ENCODE assay signal across 23 cellular contexts in genomic region chrX:114038358-114038757, GRCh38.
DNase-seq lines count a peak whose midpoint lies in the region; ATAC-seq, FAIRE-seq and TF ChIP-seq lines count a peak whose summit lies in the region.
"Had no signal": no experiment of that assay in that cellular context is flagged by ENCODE, and none has a peak within 500 bp of the region (broad histone marks: within the 10 kb centered on the region; RNA-seq: fewer than 3 reads in every experiment).

No MANE protein-coding gene starts in this region.

- DNase-seq in H7 (peak; percentile 24), OCI-M1 (lab: John Stamatoyannopoulos, UW) (peak; percentile 39), iPS DF 4.7 (ENCODE audit: extremely low read depth, low spot score) (peak; percentile 71), neural progenitor cell (ENCODE audit: low spot score) (no peak), HT-29 (ENCODE audit: low spot score) (no peak), frontal cortex (ENCODE audit: low spot score in 2 of 2) (no peak)
- DNase-seq: Calu3; CD8-positive, alpha-beta memory T cell; DMS153; GDM1; HCEC 1CT; MG63; NCI-H1417; NCI-H187; NCI-H2227 treated with DMSO at 0.1 percent for 48 hours; NCI-H510A; NK-92 treated with Interleukin-12 subunit alpha and Interleukin-12 subunit beta, amount 100 ng/mL, for 24 hours; SJCRH30; T-cell had no signal

- no peaks in the 10 kb centered on the region for H3K36me3 Mint-ChIP-seq in neural progenitor cell
- H3K36me3 Mint-ChIP-seq: CD8-positive, alpha-beta memory T cell; T-cell had no signal

- H3K4me2 ChIP-seq in neural progenitor cell: peak overlapping the region; percentile 11

- no peak for ATAC-seq in GM18868 (IDR thresholded peaks at IDR 0.05; ENCODE audit: unreplicated experiment)
- ATAC-seq: T-cell had no signal

- H3K27ac ChIP-seq in neural progenitor cell: peak overlapping the region; percentile 94
- H3K27ac ChIP-seq: C4-2B, SJCRH30 had no signal

- H3K4me1 ChIP-seq in neural progenitor cell: peaks cover 42% of the 10 kb centered on the region
- H3K4me1 ChIP-seq: SJCRH30 had no signal

- H3K9me3 Mint-ChIP-seq in neural progenitor cell: peaks cover 4% of the 10 kb centered on the region
- H3K9me3 Mint-ChIP-seq: T-cell had no signal

- H3K9me3 ChIP-seq in neural progenitor cell (ENCODE audit: low read depth): no peaks in the 10 kb centered on the region
- H3K9me3 ChIP-seq: MG63, SJCRH30 had no signal

- H3K79me2 ChIP-seq in neural progenitor cell (ENCODE audit: low read depth): peaks cover 96% of the 10 kb centered on the region

- H3F3A ChIP-seq in neural progenitor cell (ENCODE audit: low read depth): peaks cover 77% of the 10 kb centered on the region

- no peak for TF ChIP-seq CTCF in neural progenitor cell (IDR thresholded peaks at IDR 0.05)

- H3K4me1 Mint-ChIP-seq in neural progenitor cell: no peaks in the 10 kb centered on the region
- H3K4me1 Mint-ChIP-seq: CD8-positive, alpha-beta memory T cell; T-cell had no signal

- peaks cover 1% of the 10 kb centered on the region for H3K36me3 ChIP-seq in H7 (replicated peaks; ENCODE audit: control insufficient read depth, insufficient read depth, low read length)
- H3K36me3 ChIP-seq in neural progenitor cell: no peaks in the 10 kb centered on the region
- H3K36me3 ChIP-seq: MG63, SJCRH30 had no signal

- H4K20me1 ChIP-seq in neural progenitor cell (ENCODE audit: low read depth): no peaks in the 10 kb centered on the region

- no peaks in the 10 kb centered on the region for H3K27me3 ChIP-seq in H7 (ENCODE audit: control insufficient read depth, insufficient read depth, low read length)
- H3K27me3 ChIP-seq in neural progenitor cell: no peaks in the 10 kb centered on the region
- H3K27me3 ChIP-seq: MG63, SJCRH30 had no signal

- H3K27me3 Mint-ChIP-seq in neural progenitor cell (ENCODE audit: insufficient read depth, low read depth): peaks cover 16% of the 10 kb centered on the region
- H3K27me3 Mint-ChIP-seq: CD8-positive, alpha-beta memory T cell had no signal

- peak overlapping the region; percentile 22 for H2AFZ ChIP-seq in neural progenitor cell (replicated peaks)

- H3K27ac Mint-ChIP-seq in neural progenitor cell: no peak overlapping the region
- H3K27ac Mint-ChIP-seq: CD8-positive, alpha-beta memory T cell; T-cell had no signal

- no peak overlapping the region for H3K4me3 Mint-ChIP-seq in neural progenitor cell
- H3K4me3 Mint-ChIP-seq: CD8-positive, alpha-beta memory T cell; T-cell had no signal

- H3K9ac ChIP-seq in neural progenitor cell: no peak overlapping the region

- no peak for FAIRE-seq in frontal cortex (lab: Jason Lieb, UNC)
- FAIRE-seq: GM19239, RCC 7860 had no signal

- no peak overlapping the region for H3K4me3 ChIP-seq in H7 (ENCODE audit: insufficient read depth, low read depth, low read length)
- no peak overlapping the region for H3K4me3 ChIP-seq in neural progenitor cell
- H3K4me3 ChIP-seq: MG63, SJCRH30 had no signal

Comparison
In these comparisons a context has a peak if more than half of its experiments do, and no peak if none do; other contexts are left out.
1. DNase-seq: peak in H7 (single experiment), OCI-M1 (single experiment) and iPS DF 4.7 (single experiment); none in neural progenitor cell (single experiment), HT-29 (single experiment) and frontal cortex (0 of 2).